Comparison of ENCODE assay signal across 1 cellular context in genomic region chr19:49895566-49896297, GRCh38.
TF ChIP-seq lines count a peak whose summit lies in the region.

No MANE protein-coding gene starts in this region.

TF ChIP-seq in GM12878, 131 proteins besides CTCF, POLR2A, EP300 and RAD21 (continued from another document):
- no peak; the same call in 1 of the 2 replicates for TF ChIP-seq ZBTB11 (CRISPR knock-in tag; IDR thresholded peaks at IDR 0.05)
- no peak for TF ChIP-seq DPF2 (IDR thresholded peaks at IDR 0.05)
- TF ChIP-seq ZZZ3 (IDR thresholded peaks at IDR 0.05; ENCODE audit: control insufficient read depth, insufficient read length, low read depth) = no peak
- TF ChIP-seq TCF3 (IDR thresholded peaks at IDR 0.05; ENCODE audit: borderline replicate concordance, insufficient read depth, low read depth, low read length) = 0 out of 2 replicates have a peak, but pooled peaks have one; percentile 8
- no peak for TF ChIP-seq ZNF24 (IDR thresholded peaks at IDR 0.05)
- 0 out of 2 replicates have a peak, but pooled peaks have one; percentile 68 for TF ChIP-seq TCF12 (IDR thresholded peaks at IDR 0.05; ENCODE audit: low read depth, low read length)
- peak; percentile 37; the same call in 1 of the 2 replicates for TF ChIP-seq RELB (IDR thresholded peaks at IDR 0.05; ENCODE audit: low read depth)
- TF ChIP-seq ZNF217 (IDR thresholded peaks at IDR 0.05) = no peak
- no peak for TF ChIP-seq ZNF622 (IDR thresholded peaks at IDR 0.05)
- no peak for TF ChIP-seq ELK1 (IDR thresholded peaks at IDR 0.05; ENCODE audit: low read depth, low read length)
- TF ChIP-seq MYB (IDR thresholded peaks at IDR 0.05; ENCODE audit: borderline replicate concordance, low read depth, low read length) = no peak
- no peak for TF ChIP-seq KDM1A (IDR thresholded peaks at IDR 0.05; ENCODE audit: borderline replicate concordance)
- TF ChIP-seq ATF2 (IDR thresholded peaks at IDR 0.05; ENCODE audit: low read length) = no peak
- TF ChIP-seq NFYA (IDR thresholded peaks at IDR 0.05; ENCODE audit: borderline replicate concordance, low read depth, low read length) = no peak
- no peak for TF ChIP-seq KLF5 (IDR thresholded peaks at IDR 0.05; ENCODE audit: partially characterized antibody)
- no peak; the same call in 1 of the 2 replicates for TF ChIP-seq NKRF (conservative IDR thresholded peaks at IDR 0.05)
- TF ChIP-seq MXI1 (IDR thresholded peaks at IDR 0.05; ENCODE audit: low read depth, low read length) = no peak
- no peak; the same call in 1 of the 2 replicates for TF ChIP-seq TAF1 (IDR thresholded peaks at IDR 0.05; ENCODE audit: borderline replicate concordance, low read depth, low read length)
- peak; percentile 31; the same call in 1 of the 2 replicates for TF ChIP-seq ZNF687 (IDR thresholded peaks at IDR 0.05)
- TF ChIP-seq NRF1 (conservative IDR thresholded peaks at IDR 0.05; ENCODE audit: low read depth, low read length) = no peak
- TF ChIP-seq HDAC6 (IDR thresholded peaks at IDR 0.05; ENCODE audit: unreplicated experiment) = no peak
- TF ChIP-seq LARP7 (IDR thresholded peaks at IDR 0.05) = 0 out of 2 replicates have a peak, but pooled peaks have one; percentile 22
- TF ChIP-seq PAX8 (IDR thresholded peaks at IDR 0.05) = no peak
- TF ChIP-seq ETV6 (conservative IDR thresholded peaks at IDR 0.05 in 1 of 2, IDR thresholded peaks at IDR 0.05 in 1 of 2; ENCODE audit: borderline replicate concordance in 1 of 2, low read depth in 1 of 2) = no peak
- no peak for TF ChIP-seq SREBF1 (IDR thresholded peaks at IDR 0.05; ENCODE audit: low read length)
- no peak for TF ChIP-seq ZNF207 (IDR thresholded peaks at IDR 0.05; ENCODE audit: borderline replicate concordance)
- no peak for TF ChIP-seq HDAC2 (IDR thresholded peaks at IDR 0.05)
- no peak for TF ChIP-seq ZSCAN29 (IDR thresholded peaks at IDR 0.05)
- TF ChIP-seq ZNF384 (IDR thresholded peaks at IDR 0.05; ENCODE audit: borderline replicate concordance, low read depth, low read length) = no peak
- TF ChIP-seq WRNIP1 (IDR thresholded peaks at IDR 0.05; ENCODE audit: borderline replicate concordance, low read depth, low read length) = no peak
- TF ChIP-seq CEBPZ (IDR thresholded peaks at IDR 0.05; ENCODE audit: low read depth, low read length) = no peak
- TF ChIP-seq NR2F1 (conservative IDR thresholded peaks at IDR 0.05) = peak; percentile 52; the same call in 1 of the 2 replicates
- TF ChIP-seq IRF4 (IDR thresholded peaks at IDR 0.05; ENCODE audit: low read depth, low read length) = 0 out of 2 replicates have a peak, but pooled peaks have one; percentile 9
- no peak; a peak in 1 of 4 replicates for TF ChIP-seq IKZF2 (IDR thresholded peaks at IDR 0.05)
- TF ChIP-seq EZH2 (IDR thresholded peaks at IDR 0.05; ENCODE audit: borderline replicate concordance, control insufficient read depth, low read depth, low read length) = no peak
- no peak; the same call in 1 of the 2 replicates for TF ChIP-seq MTA2 (IDR thresholded peaks at IDR 0.05; ENCODE audit: low read depth)
